ENCODE assay signal across 2 cellular contexts in the genomic region with DNA sequence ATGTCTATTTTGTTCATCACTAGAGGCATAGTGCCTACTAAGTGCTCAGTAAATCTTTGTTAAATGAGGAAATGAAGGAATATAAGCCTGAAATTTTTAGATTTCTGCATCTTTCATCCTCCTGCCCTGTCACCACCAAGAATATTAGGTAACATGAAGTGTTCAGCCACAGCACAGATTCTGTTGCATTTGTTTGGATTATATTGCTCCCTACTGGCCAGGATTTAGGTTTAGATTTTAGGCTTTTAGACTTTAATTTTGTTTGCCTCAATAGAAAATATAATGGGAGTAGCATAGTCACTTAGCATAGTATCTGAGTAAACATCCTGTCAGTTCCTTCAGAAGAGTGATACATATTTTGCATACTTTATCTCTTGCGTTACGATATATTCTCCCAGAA.
TF ChIP-seq lines count a peak whose summit lies in the region.

No MANE protein-coding gene starts in this region.

TF ChIP-seq in HEK293, 187 proteins besides CTCF, POLR2A, EP300 and RAD21:
- TF ChIP-seq ZNF654 (tag by site-specific recombination; IDR thresholded peaks at IDR 0.05; ENCODE audit: low read depth): 0 out of 2 replicates have a peak, but pooled peaks have one; percentile 5
- no peak for TF ChIP-seq ZNF16 (tag by site-specific recombination; IDR thresholded peaks at IDR 0.05; ENCODE audit: low read depth)
- no peak for TF ChIP-seq ZNF223 (tag by site-specific recombination; IDR thresholded peaks at IDR 0.05)
TF ChIP-seq in HEK293: peak in this region for 1.

TF ChIP-seq in HepG2, 621 proteins besides CTCF, POLR2A, EP300 and RAD21:
- TF ChIP-seq STAG1 (CRISPR knock-in tag; IDR thresholded peaks at IDR 0.05) (peak; percentile 42), DPF2 (CRISPR knock-in tag; IDR thresholded peaks at IDR 0.05; ENCODE audit: borderline replicate concordance, low read depth) (no peak), RARA (CRISPR knock-in tag; IDR thresholded peaks at IDR 0.05) (no peak), RARG (CRISPR knock-in tag; IDR thresholded peaks at IDR 0.05; ENCODE audit: low read depth) (no peak), YEATS2 (CRISPR knock-in tag; IDR thresholded peaks at IDR 0.05; ENCODE audit: borderline replicate concordance) (no peak), ZNF703 (CRISPR knock-in tag; IDR thresholded peaks at IDR 0.05; ENCODE audit: borderline replicate concordance) (no peak)
TF ChIP-seq in HepG2: peak in this region for 1.
